ENCODE assay signal across 34 cellular contexts in the genomic region with DNA sequence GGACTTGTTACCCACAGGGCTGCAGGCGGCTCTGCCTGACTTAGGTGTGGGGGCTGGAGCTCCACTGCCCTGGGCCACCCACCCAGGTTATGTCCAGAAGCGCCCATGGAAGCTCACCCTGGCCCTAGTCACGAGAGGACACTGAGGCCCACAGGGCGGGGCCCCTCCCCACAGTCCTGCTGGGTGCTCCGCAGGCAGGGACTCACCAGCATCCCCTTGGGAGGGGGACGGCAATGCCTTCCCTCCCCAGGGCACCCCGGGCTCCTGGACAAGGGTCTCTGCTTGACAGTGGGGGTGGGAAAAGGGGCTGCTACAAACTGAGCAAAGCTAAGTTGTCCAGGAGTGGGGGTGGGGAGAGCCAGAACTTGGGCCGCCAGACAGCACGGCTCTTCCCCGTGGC.
DNase-seq lines count a peak whose midpoint lies in the region; ATAC-seq, FAIRE-seq and TF ChIP-seq lines count a peak whose summit lies in the region.
"Had no signal": no experiment of that assay in that cellular context is flagged by ENCODE, and none has a peak within 500 bp of the region (broad histone marks: within the 10 kb centered on the region; RNA-seq: fewer than 3 reads in every experiment).

No MANE protein-coding gene starts in this region.

- no peaks in the 10 kb centered on the region; the same call in none of the 2 replicates for H3K27me3 Mint-ChIP-seq in H9 (ENCODE audit: low read depth)
- H3K27me3 Mint-ChIP-seq: B cell; CD4-positive, alpha-beta memory T cell; CD4-positive, alpha-beta T cell; CD4-positive, CD25-positive, alpha-beta regulatory T cell; CD8-positive, alpha-beta memory T cell had no signal

- H3K56ac ChIP-seq in H9 (ENCODE audit: insufficient read length, low read depth, low read length): no peak overlapping the region
- no peak overlapping the region for H3K56ac ChIP-seq in H1 (replicated peaks; ENCODE audit: insufficient read length, low read depth, low read length)

- H3K79me1 ChIP-seq in H9 (ENCODE audit: insufficient read depth, low read depth, low read length, poor library complexity, severe bottlenecking) (no peaks in the 10 kb centered on the region), H1 (ENCODE audit: low read depth, low read length) (no peaks in the 10 kb centered on the region)

- H4K8ac ChIP-seq in H9 (replicated peaks; ENCODE audit: insufficient read length, low read depth, low read length) (no peak overlapping the region), H1 (ENCODE audit: extremely low read depth, insufficient read depth, low read length) (0 out of 2 replicates have a peak overlapping the region, but pooled peaks have one; percentile 15)

- TF ChIP-seq POLR2A in H1 (IDR thresholded peaks at IDR 0.05; ENCODE audit: control extremely low read depth in 1 of 2, low read depth in 2 of 2, low read length in 2 of 2): no peak

- H3K4me3 ChIP-seq in BLaER1 (no peak overlapping the region), H1 (ENCODE audit: extremely low read depth in 1 of 4, insufficient read depth in 2 of 4, low read depth in 3 of 4, low read length in 4 of 4) (no peak overlapping the region)
- H3K4me3 ChIP-seq: A549; BLaER1 treated with 17β-estradiol and CSF1 and Interleukin-3, amounts not matched to agents 10 nM and 100 nM had no signal

- H3K36me3 Mint-ChIP-seq in H9 (ENCODE audit: insufficient read depth in 1 of 3, low read depth in 3 of 3): peaks cover 36 to 69% (median 59%) of the 10 kb centered on the region in 3 experiments; a peak in 6 of 7 replicates
- H3K36me3 Mint-ChIP-seq: CD14-positive monocyte; CD4-positive, alpha-beta memory T cell; CD4-positive, CD25-positive, alpha-beta regulatory T cell; CD8-positive, alpha-beta memory T cell; CD8-positive, alpha-beta T cell had no signal

- peak overlapping the region in 2 of 3 experiments; percentile 15 to 82; a peak in 2 of 7 replicates for H3K27ac Mint-ChIP-seq in H9
- H3K27ac Mint-ChIP-seq: B cell; CD14-positive monocyte; CD4-positive, alpha-beta memory T cell; CD4-positive, alpha-beta T cell; CD4-positive, CD25-positive, alpha-beta regulatory T cell; CD8-positive, alpha-beta memory T cell; CD8-positive, alpha-beta T cell had no signal

- H2BK15ac ChIP-seq in H9 (ENCODE audit: low read depth, low read length) (no peak overlapping the region), H1 (ENCODE audit: low read length) (no peak overlapping the region)

- H3K27ac ChIP-seq in BLaER1 (no peak overlapping the region), H9 (ENCODE audit: insufficient read length, low read depth, low read length) (no peak overlapping the region), H1 (ENCODE audit: low read depth, low read length) (no peak overlapping the region)
- H3K27ac ChIP-seq: 22Rv1; A549; BLaER1 treated with 17β-estradiol and CSF1 and Interleukin-3, amounts not matched to agents 10 nM and 100 nM; C4-2B had no signal

- H3K4me2 ChIP-seq in BLaER1 (peak overlapping the region; percentile 40; the same call in 1 of the 2 replicates), H9 (ENCODE audit: insufficient read depth, insufficient read length, low read length) (no peak overlapping the region), H1 (ENCODE audit: insufficient read depth in 1 of 2, low read depth in 2 of 2, low read length in 2 of 2) (no peak overlapping the region)
- H3K4me2 ChIP-seq: A549 had no signal

- DNase-seq in H9: no peak
- DNase-seq in H1 (ENCODE audit: low read depth in 1 of 2, low spot score in 2 of 2): no peak
- DNase-seq in GOT3 (lab: John Stamatoyannopoulos, UW): no peak
- no peak for DNase-seq in stimulated activated CD4-positive, alpha-beta T cell treated with anti-CD3 and anti-CD28 coated beads, Interleukin-4, amount 100 ng/mL, for 4 hours
- DNase-seq: 8988T; ACHN; AML-193; BE2C; C1 segment of cervical spinal cord; Caco-2; Calu3; CD4-positive, alpha-beta memory T cell; CD4-positive, alpha-beta T cell; CD4-positive, CD25-positive, alpha-beta regulatory T cell; CD8-positive, alpha-beta memory T cell; CD8-positive, alpha-beta T cell; COR-L47; DMS 273 treated with DMSO at 0.1 percent for 48 hours; DMS153; DMS53; DMS79; DMS79 treated with DMSO at 0.1 percent for 48 hours; DND-41; EL had no signal

- no peak for ATAC-seq in GM19455 (IDR thresholded peaks at IDR 0.05; ENCODE audit: unreplicated experiment)
- ATAC-seq: A549; CD8-positive, alpha-beta T cell had no signal

- H3K23me2 ChIP-seq in H9 (ENCODE audit: insufficient read length, low read depth, low read length, poor library complexity, severe bottlenecking) (no peaks in the 10 kb centered on the region), H1 (ENCODE audit: low read depth, low read length) (no peaks in the 10 kb centered on the region)

- H3K18ac ChIP-seq in H9 (ENCODE audit: insufficient read length, low read depth, low read length) (no peak overlapping the region), H1 (ENCODE audit: extremely low read depth, low read length) (no peak overlapping the region)

- H2BK5ac ChIP-seq in H9 (ENCODE audit: insufficient read length, low read length): no peak overlapping the region
- no peak overlapping the region for H2BK5ac ChIP-seq in H1 (ENCODE audit: low read depth, low read length)

- no peak for TF ChIP-seq EP300 in H1 (IDR thresholded peaks at IDR 0.05; ENCODE audit: borderline replicate concordance in 1 of 2, low read depth in 2 of 2, low read length in 2 of 2)

- no peak overlapping the region for H2BK20ac ChIP-seq in H9 (ENCODE audit: low read depth, low read length, poor library complexity, severe bottlenecking)
- no peak overlapping the region for H2BK20ac ChIP-seq in H1 (ENCODE audit: low read length)

- FAIRE-seq in H1 (lab: Jason Lieb, UNC): no peak
- FAIRE-seq: A204.1, A549, D721Med had no signal

- H3K4ac ChIP-seq in H9 (ENCODE audit: low read depth, low read length) (no peak overlapping the region), H1 (replicated peaks; ENCODE audit: insufficient read length, low read depth, low read length) (no peak overlapping the region)

- no peak for TF ChIP-seq RAD21 in H1 (IDR thresholded peaks at IDR 0.05 in 1 of 2, conservative IDR thresholded peaks at IDR 0.05 in 1 of 2; ENCODE audit: low read depth in 2 of 2, low read length in 2 of 2)

- H3K27me3 ChIP-seq in BLaER1 (no peaks in the 10 kb centered on the region), H9 (ENCODE audit: insufficient read depth, low read length) (no peaks in the 10 kb centered on the region), H1 (replicated peaks in 1 of 4; ENCODE audit: control insufficient read depth in 3 of 4, extremely low read depth in 1 of 4, insufficient read depth in 3 of 4, low read length in 3 of 4) (no peaks in the 10 kb centered on the region)
- H3K27me3 ChIP-seq: BE2C; BLaER1 treated with 17β-estradiol and CSF1 and Interleukin-3, amounts not matched to agents 10 nM and 100 nM had no signal

- no peaks in the 10 kb centered on the region for H3K4me1 Mint-ChIP-seq in H9
- H3K4me1 Mint-ChIP-seq: B cell; CD14-positive monocyte; CD4-positive, alpha-beta memory T cell; CD4-positive, CD25-positive, alpha-beta regulatory T cell; CD8-positive, alpha-beta memory T cell had no signal

- no peak overlapping the region for H2BK120ac ChIP-seq in H9 (ENCODE audit: low read depth, low read length, poor library complexity, severe bottlenecking)
- no peak overlapping the region for H2BK120ac ChIP-seq in H1 (replicated peaks; ENCODE audit: low read depth, low read length)

- H3K9me3 ChIP-seq in BLaER1 (no peaks in the 10 kb centered on the region), H9 (ENCODE audit: control insufficient read depth, low read depth, low read length) (no peaks in the 10 kb centered on the region), H1 (ENCODE audit: insufficient read depth in 2 of 2, low read depth in 1 of 2, low read length in 1 of 2) (no peaks in the 10 kb centered on the region)
- H3K9me3 ChIP-seq: A549; BE2C; BLaER1 treated with 17β-estradiol and CSF1 and Interleukin-3, amounts not matched to agents 10 nM and 100 nM; Caco-2 had no signal

- H3K14ac ChIP-seq in H9 (ENCODE audit: insufficient read depth, low read length) (no peak overlapping the region), H1 (ENCODE audit: insufficient read length) (no peak overlapping the region)

- H3K9ac ChIP-seq in BLaER1 (no peak overlapping the region), H9 (ENCODE audit: extremely low read depth, insufficient read length, low read length) (no peak overlapping the region), H1 (replicated peaks in 1 of 4; ENCODE audit: extremely low read depth in 1 of 4, low read depth in 3 of 4, low read length in 3 of 4) (no peak overlapping the region)
- H3K9ac ChIP-seq: BLaER1 treated with 17β-estradiol and CSF1 and Interleukin-3, amounts not matched to agents 10 nM and 100 nM had no signal

- H4K20me1 ChIP-seq in BLaER1 (no peaks in the 10 kb centered on the region), H9 (ENCODE audit: control insufficient read depth, insufficient read depth, insufficient read length) (no peaks in the 10 kb centered on the region), H1 (replicated peaks in 1 of 2; ENCODE audit: control insufficient read depth in 1 of 2, insufficient read depth in 2 of 2, low read length in 2 of 2) (peaks cover 10 to 14% of the 10 kb centered on the region in 2 experiments)

- H3K23ac ChIP-seq in H9 (ENCODE audit: insufficient read length, low read depth, low read length): no peak overlapping the region
- H3K23ac ChIP-seq in H1 (ENCODE audit: insufficient read length): no peak overlapping the region

- CTCF ChIA-PET in H1 (lab: Charles Lee; ENCODE audit: partially characterized antibody): interaction anchor here (1.0 to 2.2 kb wide), 4 partner anchors 9 to 51 kb away, joined by 3 to 6 read pairs (median 3); no protein-coding TSS in a partner anchor

- no peaks in the 10 kb centered on the region for H3K79me2 ChIP-seq in H9 (ENCODE audit: insufficient read depth, low read length)
- no peaks in the 10 kb centered on the region; a peak in 1 of 4 replicates for H3K79me2 ChIP-seq in H1 (ENCODE audit: control insufficient read depth in 1 of 2, insufficient read depth in 2 of 2, low read length in 2 of 2)

- H3K9me3 Mint-ChIP-seq in H9: no peaks in the 10 kb centered on the region
- H3K9me3 Mint-ChIP-seq: CD4-positive, alpha-beta memory T cell; CD4-positive, alpha-beta T cell; CD4-positive, CD25-positive, alpha-beta regulatory T cell; CD8-positive, alpha-beta memory T cell; CD8-positive, alpha-beta T cell had no signal

- H2AK5ac ChIP-seq in H9 (ENCODE audit: insufficient read length, low read length) (no peak overlapping the region), H1 (ENCODE audit: low read depth, low read length) (no peak overlapping the region)

- H3K36me3 ChIP-seq in BLaER1: no peaks in the 10 kb centered on the region
- peaks cover 25 to 72% (median 53%) of the 10 kb centered on the region in 4 experiments for H3K36me3 ChIP-seq in H1 (ENCODE audit: control insufficient read depth in 2 of 4, insufficient read depth in 4 of 4, low read length in 3 of 4)
- H3K36me3 ChIP-seq: BE2C; BLaER1 treated with 17β-estradiol and CSF1 and Interleukin-3, amounts not matched to agents 10 nM and 100 nM had no signal

- TF ChIP-seq CTCF in H9 (conservative IDR thresholded peaks at IDR 0.05): no peak
- TF ChIP-seq CTCF in H1 (IDR thresholded peaks at IDR 0.05; ENCODE audit: control extremely low read depth in 1 of 3, insufficient read depth in 1 of 3, low read depth in 1 of 3, low read length in 3 of 3): no peak

- H2BK12ac ChIP-seq in H9 (ENCODE audit: insufficient read length, low read depth, low read length) (no peak overlapping the region), H1 (ENCODE audit: low read depth, low read length) (no peak overlapping the region)

- H3K4me1 ChIP-seq in BLaER1: peaks cover 30% of the 10 kb centered on the region
- H3K4me1 ChIP-seq in H9 (ENCODE audit: insufficient read depth, low read length): no peaks in the 10 kb centered on the region
- no peaks in the 10 kb centered on the region for H3K4me1 ChIP-seq in H1 (replicated peaks in 1 of 4; ENCODE audit: control insufficient read depth in 3 of 4, insufficient read depth in 4 of 4, low read length in 3 of 4)
- H3K4me1 ChIP-seq: A549, BE2C, Caco-2 had no signal

- H4K91ac ChIP-seq in H9 (ENCODE audit: insufficient read length, low read depth, low read length): no peak overlapping the region
- H4K91ac ChIP-seq in H1 (replicated peaks; ENCODE audit: insufficient read length, low read length): no peak overlapping the region

- no peak overlapping the region for H3K4me3 Mint-ChIP-seq in H9
- H3K4me3 Mint-ChIP-seq: B cell; CD14-positive monocyte; CD4-positive, alpha-beta memory T cell; CD4-positive, alpha-beta T cell; CD4-positive, CD25-positive, alpha-beta regulatory T cell; CD8-positive, alpha-beta memory T cell; CD8-positive, alpha-beta T cell had no signal

- H4K5ac ChIP-seq in H9 (ENCODE audit: insufficient read length, low read depth, low read length) (no peak overlapping the region), H1 (ENCODE audit: insufficient read length, low read depth, low read length) (no peak overlapping the region)

- H3T11ph ChIP-seq in H9 (ENCODE audit: low read length): no peak overlapping the region

- POLR2A ChIA-PET in H1 (lab: Charles Lee; ENCODE audit: partially characterized antibody): interaction anchor here (1.5 to 9.3 kb wide), 3 partner anchors 10 to 27 kb away, joined by 4 to 89 read pairs (median 16); no protein-coding TSS in a partner anchor

- no CpG with 5 or more reads among the region's 10 CpGs for whole genome bisulfite sequencing in H9 (ENCODE audit: extremely low coverage, insufficient read length, low lambda C conversion rate)
- WGBS in H1 (ENCODE audit: extremely low coverage in 1 of 2, insufficient coverage in 1 of 2, insufficient read length in 1 of 2, insufficient replicate concordance in 2 of 2, low coverage in 1 of 2, low lambda C conversion rate in 2 of 2, missing lambda C conversion rate in 1 of 2), 2 experiments: 98% methylated on average over 6 of the region's 10 CpGs; no CpG with 5 or more reads in 1 of the 2 experiments

- H2AFZ ChIP-seq in H9 (ENCODE audit: low read length) (no peak overlapping the region), H1 (ENCODE audit: low read length) (no peak overlapping the region)
